1 cellular context compared by ENCODE assay signal in the genomic region with DNA sequence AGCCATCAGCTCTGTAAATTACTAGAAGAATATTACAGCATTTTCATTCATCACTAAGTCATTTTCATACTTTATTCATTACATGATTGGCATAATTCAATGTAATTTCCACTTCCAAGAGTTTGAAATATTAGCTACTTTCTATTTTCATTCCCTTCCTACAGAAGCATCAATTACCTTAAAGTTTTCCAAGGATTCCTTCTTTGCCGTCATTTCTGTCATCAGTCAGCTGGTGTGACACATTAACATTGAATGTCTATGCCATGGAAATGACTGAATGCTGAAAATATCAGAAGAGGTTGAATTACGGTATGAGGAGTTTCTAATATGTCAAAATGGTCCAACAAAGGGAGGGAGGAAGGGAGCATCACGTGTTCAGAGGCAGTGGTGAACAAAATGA.
TF ChIP-seq lines count a peak whose summit lies in the region.

No MANE protein-coding gene starts in this region.

TF ChIP-seq in neural cell, 6 proteins besides CTCF, POLR2A, EP300 and RAD21 (continued from another document):
- TF ChIP-seq, protein P1, sequence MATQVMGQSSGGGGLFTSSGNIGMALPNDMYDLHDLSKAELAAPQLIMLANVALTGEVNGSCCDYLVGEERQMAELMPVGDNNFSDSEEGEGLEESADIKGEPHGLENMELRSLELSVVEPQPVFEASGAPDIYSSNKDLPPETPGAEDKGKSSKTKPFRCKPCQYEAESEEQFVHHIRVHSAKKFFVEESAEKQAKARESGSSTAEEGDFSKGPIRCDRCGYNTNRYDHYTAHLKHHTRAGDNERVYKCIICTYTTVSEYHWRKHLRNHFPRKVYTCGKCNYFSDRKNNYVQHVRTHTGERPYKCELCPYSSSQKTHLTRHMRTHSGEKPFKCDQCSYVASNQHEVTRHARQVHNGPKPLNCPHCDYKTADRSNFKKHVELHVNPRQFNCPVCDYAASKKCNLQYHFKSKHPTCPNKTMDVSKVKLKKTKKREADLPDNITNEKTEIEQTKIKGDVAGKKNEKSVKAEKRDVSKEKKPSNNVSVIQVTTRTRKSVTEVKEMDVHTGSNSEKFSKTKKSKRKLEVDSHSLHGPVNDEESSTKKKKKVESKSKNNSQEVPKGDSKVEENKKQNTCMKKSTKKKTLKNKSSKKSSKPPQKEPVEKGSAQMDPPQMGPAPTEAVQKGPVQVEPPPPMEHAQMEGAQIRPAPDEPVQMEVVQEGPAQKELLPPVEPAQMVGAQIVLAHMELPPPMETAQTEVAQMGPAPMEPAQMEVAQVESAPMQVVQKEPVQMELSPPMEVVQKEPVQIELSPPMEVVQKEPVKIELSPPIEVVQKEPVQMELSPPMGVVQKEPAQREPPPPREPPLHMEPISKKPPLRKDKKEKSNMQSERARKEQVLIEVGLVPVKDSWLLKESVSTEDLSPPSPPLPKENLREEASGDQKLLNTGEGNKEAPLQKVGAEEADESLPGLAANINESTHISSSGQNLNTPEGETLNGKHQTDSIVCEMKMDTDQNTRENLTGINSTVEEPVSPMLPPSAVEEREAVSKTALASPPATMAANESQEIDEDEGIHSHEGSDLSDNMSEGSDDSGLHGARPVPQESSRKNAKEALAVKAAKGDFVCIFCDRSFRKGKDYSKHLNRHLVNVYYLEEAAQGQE (IDR thresholded peaks at IDR 0.05; ENCODE audit: borderline replicate concordance), result peak; percentile 100
